Comparison of ENCODE assay signal across 10 cellular contexts in genomic region chr17:47252766-47253512, GRCh38. TPM values are rescaled to one million over a fixed set of nuclear protein-coding genes. Genes with fewer than 3 reads are reported as not detected.
DNase-seq lines count a peak whose midpoint lies in the region; ATAC-seq and TF ChIP-seq lines count a peak whose summit lies in the region.
"Had no signal": no experiment of that assay in that cellular context is flagged by ENCODE, and none has a peak within 500 bp of the region (broad histone marks: within the 10 kb centered on the region; RNA-seq: fewer than 3 reads in every experiment).

No MANE protein-coding gene starts in this region.

- H3K4me1 Mint-ChIP-seq in H9: peaks cover 41 to 45% of the 10 kb centered on the region in 2 experiments

- H3K9ac ChIP-seq in H9 (ENCODE audit: extremely low read depth, insufficient read length, low read length): no peak overlapping the region

- WGBS in H9 (ENCODE audit: extremely low coverage, insufficient read length, low lambda C conversion rate): no CpG with 5 or more reads among the region's 10 CpGs
- 73% methylated on average over 10 of the region's 10 CpGs for WGBS in right cardiac atrium
- 70 to 74% (median 73%) methylated on average over 10 of the region's 10 CpGs for WGBS in spleen, 5 donors

- H2BK120ac ChIP-seq in H9 (ENCODE audit: low read depth, low read length, poor library complexity, severe bottlenecking): no peak overlapping the region

- no peak overlapping the region for H4K91ac ChIP-seq in H9 (ENCODE audit: insufficient read length, low read depth, low read length)

- no peak overlapping the region for H2BK5ac ChIP-seq in H9 (ENCODE audit: insufficient read length, low read length)

- H4K20me1 ChIP-seq in H9 (ENCODE audit: control insufficient read depth, insufficient read depth, insufficient read length): no peaks in the 10 kb centered on the region

- no peak overlapping the region for H3K14ac ChIP-seq in H9 (ENCODE audit: insufficient read depth, low read length)

- TF ChIP-seq CTCF in H9 (conservative IDR thresholded peaks at IDR 0.05): no peak
- TF ChIP-seq CTCF in WI38 (IDR thresholded peaks at IDR 0.05; ENCODE audit: low read depth, low read length): no peak
- TF ChIP-seq CTCF in spleen (IDR thresholded peaks at IDR 0.05 in 8 of 11, conservative IDR thresholded peaks at IDR 0.05 in 3 of 11): no peak

- H3K4me3 ChIP-seq in WI38 (ENCODE audit: low read depth, low read length) (peak overlapping the region; percentile 77), right cardiac atrium (ENCODE audit: low read length) (peak overlapping the region; percentile 94), spleen (peak overlapping the region in 6 of 8 donors; percentile 65 to 91 (median 72))

- no peak overlapping the region for H3K56ac ChIP-seq in H9 (ENCODE audit: insufficient read length, low read depth, low read length)

- no peak overlapping the region for H3K18ac ChIP-seq in H9 (ENCODE audit: insufficient read length, low read depth, low read length)

- no peak overlapping the region for H3K27ac Mint-ChIP-seq in H9

- no peaks in the 10 kb centered on the region for H3K36me3 ChIP-seq in spleen

- no peak overlapping the region for H3T11ph ChIP-seq in H9 (ENCODE audit: low read length)

- ATAC-seq in right cardiac atrium (no peak), GM18907 (IDR thresholded peaks at IDR 0.05; ENCODE audit: unreplicated experiment) (no peak)

- H3K4ac ChIP-seq in H9 (ENCODE audit: low read depth, low read length): no peak overlapping the region

- intact Hi-C loops in right cardiac atrium (cut with DNase I) (no loop called here), spleen (cut with DNase I; ENCODE audit: low total_unique reads) (no loop called here)

- H3K27me3 Mint-ChIP-seq in H9 (ENCODE audit: low read depth): peaks cover 55% of the 10 kb centered on the region

- no peaks in the 10 kb centered on the region for H3K79me1 ChIP-seq in H9 (ENCODE audit: insufficient read depth, low read depth, low read length, poor library complexity, severe bottlenecking)

- no peak overlapping the region for H3K23ac ChIP-seq in H9 (ENCODE audit: insufficient read length, low read depth, low read length)

- H2BK20ac ChIP-seq in H9 (ENCODE audit: low read depth, low read length, poor library complexity, severe bottlenecking): no peak overlapping the region

- no peak overlapping the region for H4K8ac ChIP-seq in H9 (replicated peaks; ENCODE audit: insufficient read length, low read depth, low read length)

- no peak overlapping the region for H4K5ac ChIP-seq in H9 (ENCODE audit: insufficient read length, low read depth, low read length)

- H3K36me3 Mint-ChIP-seq in H9 (ENCODE audit: insufficient read depth in 1 of 3, low read depth in 3 of 3): peaks cover 0 to 2% (median 0%) of the 10 kb centered on the region in 3 experiments; a peak in 2 of 7 replicates

- no peak overlapping the region for H2BK12ac ChIP-seq in H9 (ENCODE audit: insufficient read length, low read depth, low read length)

- H3K27me3 ChIP-seq in H9 (ENCODE audit: insufficient read depth, low read length): peaks cover 17% of the 10 kb centered on the region; the same call in 1 of the 2 replicates
- H3K27me3 ChIP-seq in right cardiac atrium (ENCODE audit: control insufficient read depth, insufficient read depth): no peaks in the 10 kb centered on the region
- peaks cover 0 to 46% (median 14%) of the 10 kb centered on the region in 7 donors for H3K27me3 ChIP-seq in spleen (replicated peaks in 1 of 7)

- peak overlapping the region; percentile 49 to 75 for H3K4me3 Mint-ChIP-seq in H9

- DNase-seq in H9 (no peak), right cardiac atrium (no peak), spleen (no peak), hippocampal formation (lab: John Stamatoyannopoulos, UW) (no peak), NCI-H2227 treated with DMSO at 0.1 percent for 48 hours (lab: John Stamatoyannopoulos, UW) (no peak), AG08396 (ENCODE audit: low spot score) (no peak)

- H3K9me3 ChIP-seq in H9 (ENCODE audit: control insufficient read depth, low read depth, low read length): no peaks in the 10 kb centered on the region
- H3K9me3 ChIP-seq in right cardiac atrium (ENCODE audit: control insufficient read depth, low read length): no peaks in the 10 kb centered on the region
- H3K9me3 ChIP-seq in spleen: no peaks in the 10 kb centered on the region

- TF ChIP-seq POLR2A in spleen (IDR thresholded peaks at IDR 0.05): no peak

- H2BK15ac ChIP-seq in H9 (ENCODE audit: low read depth, low read length): no peak overlapping the region

- H3K27ac ChIP-seq in H9 (ENCODE audit: insufficient read length, low read depth, low read length) (no peak overlapping the region), right cardiac atrium (ENCODE audit: low read length) (no peak overlapping the region), spleen (peak overlapping the region in 4 of 8 donors; percentile 62 to 74 (median 66))
- H3K27ac ChIP-seq: epithelial cell of prostate had no signal

- H3K4me2 ChIP-seq in H9 (ENCODE audit: insufficient read depth, insufficient read length, low read length): peak overlapping the region; percentile 68

- no peaks in the 10 kb centered on the region for H3K79me2 ChIP-seq in H9 (ENCODE audit: insufficient read depth, low read length)

- peaks cover 10% of the 10 kb centered on the region for H3K23me2 ChIP-seq in H9 (ENCODE audit: insufficient read length, low read depth, low read length, poor library complexity, severe bottlenecking)

- peaks cover 0 to 10% of the 10 kb centered on the region in 2 experiments; a peak in 3 of 5 replicates for H3K9me3 Mint-ChIP-seq in H9

- no peak overlapping the region for H2AK5ac ChIP-seq in H9 (ENCODE audit: insufficient read length, low read length)

- H2AFZ ChIP-seq in H9 (ENCODE audit: low read length): no peak overlapping the region

- peaks cover 6% of the 10 kb centered on the region; the same call in 1 of the 2 replicates for H3K4me1 ChIP-seq in H9 (ENCODE audit: insufficient read depth, low read length)
- H3K4me1 ChIP-seq in right cardiac atrium (ENCODE audit: control insufficient read depth, insufficient read depth, low read length): peaks cover 3% of the 10 kb centered on the region
- H3K4me1 ChIP-seq in spleen: peaks cover 7 to 37% (median 19%) of the 10 kb centered on the region in 6 donors

RNA-seq across cellular contexts. Expression of gene ITGB3, which starts 0.7 kb away (rescaled TPM):
- total RNA-seq in H9 (2021): not detected in 2 replicates
- 10 to 100 TPM in 1 of 4 donors, 1 to 10 TPM in 3; 5.0 to 11.9 (median 6.5) TPM for total RNA-seq in right cardiac atrium
- 2.3 TPM for polyA plus RNA-seq in right cardiac atrium
- total RNA-seq in spleen: 10 to 100 TPM; 19.1 to 56.0 (median 32.6) TPM
- polyA plus RNA-seq in spleen: 1 to 10 TPM in 1 of 3 donors, under 1 TPM in 2; 0.30 to 1.1 (median 0.73) TPM

RNA-seq across cellular contexts. Expression of gene MYL4, which starts 43.8 kb away (rescaled TPM):
- total RNA-seq in H9 (2021): 0.26 and 0.66 TPM in 2 replicates
- total RNA-seq in right cardiac atrium: 1,000 to 10,000 TPM; 3,878 to 6,276 (median 5,738) TPM
- 10,368 TPM for polyA plus RNA-seq in right cardiac atrium
- total RNA-seq in spleen: 1 to 10 TPM in 5 of 7 donors, under 1 TPM in 2; 0.55 to 8.3 (median 3.9) TPM
- 1 to 10 TPM in 1 of 3 donors, under 1 TPM in 2; 0.39 to 1.6 (median 0.63) TPM for polyA plus RNA-seq in spleen
- total RNA-seq: RPMI7951 had no signal

Comparison
In these comparisons a context has a peak if more than half of its experiments do, and no peak if none do; other contexts are left out.
1. RNA of gene MYL4, which starts 43.8 kb away (total RNA-seq): 3,878 to 6,276 TPM in right cardiac atrium; 0.55 to 8.3 TPM in spleen and 0.26 to 0.66 TPM in H9; every median in the first group is over 100 times any median in the second.
2. Peak in every context shown above with its lines, with median percentiles within 50 percentile points of each other: H3K4me3 ChIP-seq.